ENCODE assay signal across 21 cellular contexts in genomic region chr3:9104121-9104520, GRCh38.
DNase-seq lines count a peak whose midpoint lies in the region; ATAC-seq, FAIRE-seq and TF ChIP-seq lines count a peak whose summit lies in the region.
"Had no signal": no experiment of that assay in that cellular context is flagged by ENCODE, and none has a peak within 500 bp of the region (broad histone marks: within the 10 kb centered on the region; RNA-seq: fewer than 3 reads in every experiment).

No MANE protein-coding gene starts in this region.

- TF ChIP-seq CTCF in mammary epithelial cell (conservative IDR thresholded peaks at IDR 0.05 in 1 of 2, IDR thresholded peaks at IDR 0.05 in 1 of 2; ENCODE audit: extremely low read depth in 1 of 2, insufficient read depth in 1 of 2, low read depth in 1 of 2, low read length in 2 of 2): no peak
- TF ChIP-seq CTCF in breast epithelium (IDR thresholded peaks at IDR 0.05): no peak
- no peak for TF ChIP-seq CTCF in K562 (IDR thresholded peaks at IDR 0.05 in 2 of 3, conservative IDR thresholded peaks at IDR 0.05 in 1 of 3; ENCODE audit: insufficient read depth in 2 of 3, low read depth in 1 of 3, low read length in 3 of 3)
- no peak for TF ChIP-seq CTCF in spleen (IDR thresholded peaks at IDR 0.05 in 8 of 11, conservative IDR thresholded peaks at IDR 0.05 in 3 of 11)

- H3K79me2 ChIP-seq in mammary epithelial cell (ENCODE audit: insufficient read depth, low read length) (peaks cover 3% of the 10 kb centered on the region), K562 (ENCODE audit: control insufficient read depth, insufficient read depth, low read length) (no peaks in the 10 kb centered on the region)

- no peaks in the 10 kb centered on the region for H3K9me1 ChIP-seq in K562 (ENCODE audit: control insufficient read depth, insufficient read depth, low read length)

- BruUV-seq in mammary epithelial cell (replicated peaks; lab: Mats Ljungman, UMichigan) (TSS peak; percentile 15), K562 (replicated peaks; lab: Mats Ljungman, UMichigan) (no TSS peak)

- CTCF ChIA-PET in mammary epithelial cell (lab: Charles Lee; ENCODE audit: low non-redundant PET) (no interaction called here), K562 (lab: Yijun Ruan, JAX; ENCODE audit: low intra/inter-chr PET ratio) (no interaction called here)

- ATAC-seq in K562: no peak
- ATAC-seq: A549; CD8-positive, alpha-beta T cell had no signal

- no peak overlapping the region for H2AK5ac ChIP-seq in neuronal stem cell (ENCODE audit: low read depth, low read length)

- no peak overlapping the region for H3K4ac ChIP-seq in neuronal stem cell (ENCODE audit: low read length)

- dilution Hi-C loops in mammary epithelial cell (cut with HindIII; ENCODE audit: low sequenced_read_pairs): no loop called here

- H2AFZ ChIP-seq in mammary epithelial cell (ENCODE audit: low read depth, low read length) (no peak overlapping the region), K562 (ENCODE audit: low read depth, low read length) (no peak overlapping the region), neuronal stem cell (ENCODE audit: low read length) (no peak overlapping the region)

- H2BK5ac ChIP-seq in neuronal stem cell (ENCODE audit: low read length): no peak overlapping the region

- DNase-seq in mammary epithelial cell: no peak
- no peak for DNase-seq in breast epithelium (ENCODE audit: low spot score in 2 of 2)
- DNase-seq in K562 (ENCODE audit: extremely low read depth in 1 of 4, low spot score in 3 of 4): no peak
- DNase-seq in neuronal stem cell (ENCODE audit: low spot score): no peak
- no peak for DNase-seq in spleen
- no peak for DNase-seq in OCI-M1 (lab: John Stamatoyannopoulos, UW)
- DNase-seq: AML-193; Caco-2; Calu3; CD4-positive, alpha-beta T cell; CD8-positive, alpha-beta T cell; DMS79 treated with DMSO at 0.1 percent for 48 hours; GF-D8 had no signal

- no peak overlapping the region for H4K8ac ChIP-seq in neuronal stem cell (ENCODE audit: low read depth, low read length)

- no peaks in the 10 kb centered on the region for H3K79me1 ChIP-seq in neuronal stem cell (ENCODE audit: low read depth, low read length)

- no peak overlapping the region for H3K9ac ChIP-seq in mammary epithelial cell (ENCODE audit: insufficient read depth, low read length)
- no peak overlapping the region for H3K9ac ChIP-seq in K562 (ENCODE audit: insufficient read depth in 1 of 2, low read depth in 2 of 2, low read length in 2 of 2)
- no peak overlapping the region for H3K9ac ChIP-seq in neuronal stem cell (ENCODE audit: low read depth, low read length, poor library complexity)
- H3K9ac ChIP-seq: BLaER1 treated with 17β-estradiol and CSF1 and Interleukin-3, amounts not matched to agents 10 nM and 100 nM had no signal

- H3K4me2 ChIP-seq in mammary epithelial cell (ENCODE audit: insufficient read depth, low read depth, low read length) (no peak overlapping the region), K562 (ENCODE audit: insufficient read depth, low read length) (no peak overlapping the region), neuronal stem cell (ENCODE audit: insufficient read depth, low read length, poor library complexity, severe bottlenecking) (no peak overlapping the region)
- H3K4me2 ChIP-seq: A549 had no signal

- H3K36me3 ChIP-seq in mammary epithelial cell (ENCODE audit: insufficient read depth, low read length) (peaks cover 9% of the 10 kb centered on the region), breast epithelium (no peaks in the 10 kb centered on the region), K562 (ENCODE audit: control insufficient read depth, insufficient read depth, low read length) (no peaks in the 10 kb centered on the region), neuronal stem cell (replicated peaks in 1 of 2; ENCODE audit: control insufficient read depth in 2 of 2, insufficient read depth in 2 of 2, low read length in 2 of 2) (peaks cover 4 to 69% of the 10 kb centered on the region in 2 donors), spleen (no peaks in the 10 kb centered on the region)

- in situ Hi-C loops in mammary epithelial cell (cut with MboI; ENCODE audit: low sequenced_read_pairs in 2 of 2) (no loop called here), K562 (cut with MboI) (no loop called here)

- POLR2A ChIA-PET in K562 (lab: Yijun Ruan, JAX): no interaction called here

- no peak overlapping the region for H2BK12ac ChIP-seq in neuronal stem cell (ENCODE audit: low read length)

- H3K4me1 ChIP-seq in mammary epithelial cell (ENCODE audit: insufficient read depth, low read length) (no peaks in the 10 kb centered on the region), breast epithelium (no peaks in the 10 kb centered on the region), K562 (replicated peaks in 1 of 2; ENCODE audit: control insufficient read depth in 2 of 2, insufficient read depth in 2 of 2, low read length in 2 of 2) (no peaks in the 10 kb centered on the region), neuronal stem cell (ENCODE audit: control insufficient read depth in 2 of 2, insufficient read depth in 1 of 2, low read depth in 1 of 2, low read length in 2 of 2) (peaks cover 20 to 26% of the 10 kb centered on the region in 2 donors), spleen (no peaks in the 10 kb centered on the region)
- H3K4me1 ChIP-seq: A549, Caco-2 had no signal

- intact Hi-C loops in mammary epithelial cell (cut with micrococcal nuclease) (no loop called here), breast epithelium (cut with DNase I; ENCODE audit: low total_unique reads) (no loop called here), K562 (cut with micrococcal nuclease) (no loop called here), spleen (cut with DNase I; ENCODE audit: low total_unique reads) (no loop called here)

- no peak overlapping the region for H3K18ac ChIP-seq in neuronal stem cell (ENCODE audit: low read length)

- no peak for FAIRE-seq in K562 (lab: Jason Lieb, UNC)
- FAIRE-seq: A549, D721Med, G401.6, GM12891, GM19239 had no signal

- H4K20me1 ChIP-seq in mammary epithelial cell (ENCODE audit: insufficient read depth, low read length) (no peaks in the 10 kb centered on the region), K562 (replicated peaks; ENCODE audit: control insufficient read depth, insufficient read depth, low read length) (no peaks in the 10 kb centered on the region)
- H4K20me1 ChIP-seq: BLaER1 treated with 17β-estradiol and CSF1 and Interleukin-3, amounts not matched to agents 10 nM and 100 nM had no signal

- H3K27ac ChIP-seq in mammary epithelial cell (ENCODE audit: insufficient read depth, low read depth, low read length) (no peak overlapping the region), breast epithelium (no peak overlapping the region), K562 (ENCODE audit: extremely low read depth, low read depth, low read length) (no peak overlapping the region), neuronal stem cell (replicated peaks; ENCODE audit: low read length) (no peak overlapping the region), spleen (no peak overlapping the region)
- H3K27ac ChIP-seq: 22Rv1; A549; BLaER1 treated with 17β-estradiol and CSF1 and Interleukin-3, amounts not matched to agents 10 nM and 100 nM; C4-2B had no signal

- TF ChIP-seq POLR2A in breast epithelium (IDR thresholded peaks at IDR 0.05): no peak
- TF ChIP-seq POLR2A in K562 (conservative IDR thresholded peaks at IDR 0.05): no peak
- no peak for TF ChIP-seq POLR2A in spleen (IDR thresholded peaks at IDR 0.05)

- no peak overlapping the region for H4K91ac ChIP-seq in neuronal stem cell (ENCODE audit: low read depth, low read length, poor library complexity)

- H2BK120ac ChIP-seq in neuronal stem cell (ENCODE audit: low read depth, low read length): no peak overlapping the region

- H3K4me3 ChIP-seq in mammary epithelial cell (replicated peaks in 1 of 3; ENCODE audit: insufficient read depth in 1 of 3, low read depth in 2 of 3, low read length in 3 of 3) (no peak overlapping the region), breast epithelium (no peak overlapping the region), K562 (no peak overlapping the region), neuronal stem cell (ENCODE audit: low read length in 2 of 2) (no peak overlapping the region), spleen (no peak overlapping the region)
- H3K4me3 ChIP-seq: A549; BLaER1 treated with 17β-estradiol and CSF1 and Interleukin-3, amounts not matched to agents 10 nM and 100 nM had no signal

- no peak for TF ChIP-seq EP300 in K562 (IDR thresholded peaks at IDR 0.05; ENCODE audit: low read length)

- WGBS in mammary epithelial cell (ENCODE audit: low coverage, missing lambda C conversion rate): 94% methylated on average over 4 of the region's 4 CpGs
- 0% methylated on average over 4 of the region's 4 CpGs for WGBS in K562 (ENCODE audit: insufficient coverage, low coverage, missing lambda C conversion rate)
- WGBS in neuronal stem cell (ENCODE audit: extremely low coverage in 2 of 2, insufficient read length in 2 of 2, insufficient replicate concordance in 1 of 2), 2 donors: 100% methylated on average over 1 of the region's 4 CpGs
- 88 to 97% (median 93%) methylated on average over 4 of the region's 4 CpGs for WGBS in spleen, 5 donors

- no peak for TF ChIP-seq RAD21 in K562 (CRISPR knock-in tag; conservative IDR thresholded peaks at IDR 0.05 in 1 of 2, IDR thresholded peaks at IDR 0.05 in 1 of 2)

- no peaks in the 10 kb centered on the region for H3K27me3 ChIP-seq in mammary epithelial cell (ENCODE audit: insufficient read depth, low read length)
- no peaks in the 10 kb centered on the region for H3K27me3 ChIP-seq in breast epithelium
- peaks cover 18 to 54% of the 10 kb centered on the region in 2 experiments; a peak in 4 of 5 replicates for H3K27me3 ChIP-seq in K562 (ENCODE audit: control insufficient read depth in 2 of 2, insufficient read depth in 2 of 2, low read length in 2 of 2)
- no peaks in the 10 kb centered on the region for H3K27me3 ChIP-seq in neuronal stem cell (ENCODE audit: control insufficient read depth in 3 of 3, insufficient read depth in 3 of 3, low read depth in 1 of 3, low read length in 3 of 3)
- H3K27me3 ChIP-seq in spleen (replicated peaks in 1 of 7): no peaks in the 10 kb centered on the region
- H3K27me3 ChIP-seq: BLaER1 treated with 17β-estradiol and CSF1 and Interleukin-3, amounts not matched to agents 10 nM and 100 nM had no signal

- no peak overlapping the region for H3K23ac ChIP-seq in neuronal stem cell (ENCODE audit: low read depth, low read length, poor library complexity)

- H2BK15ac ChIP-seq in neuronal stem cell (ENCODE audit: low read length): peak overlapping the region; percentile 23

- H3K9me3 ChIP-seq in mammary epithelial cell (replicated peaks; ENCODE audit: insufficient read depth, low read length): no peaks in the 10 kb centered on the region
- no peaks in the 10 kb centered on the region for H3K9me3 ChIP-seq in breast epithelium
- H3K9me3 ChIP-seq in K562 (replicated peaks; ENCODE audit: control insufficient read depth, insufficient read depth, low read depth, low read length): no peaks in the 10 kb centered on the region
- H3K9me3 ChIP-seq in neuronal stem cell (replicated peaks in 1 of 2; ENCODE audit: control insufficient read depth in 2 of 2, insufficient read depth in 1 of 2, low read depth in 1 of 2, low read length in 2 of 2): peaks cover 0 to 11% of the 10 kb centered on the region in 2 donors
- H3K9me3 ChIP-seq in spleen: no peaks in the 10 kb centered on the region
- H3K9me3 ChIP-seq: A549, Caco-2 had no signal

- H3K14ac ChIP-seq in neuronal stem cell (ENCODE audit: low read length): peak overlapping the region; percentile 74

TF ChIP-seq in K562, 482 proteins besides CTCF, POLR2A, EP300 and RAD21 (continues in another document):
- no peak for TF ChIP-seq TCF3 (CRISPR knock-in tag; IDR thresholded peaks at IDR 0.05)
